In genomic region chr1:99943238-99943794, GRCh38 we compare ENCODE assay signal across 10 cellular contexts. TPM values are rescaled to one million over a fixed set of nuclear protein-coding genes. Genes with fewer than 3 reads are reported as not detected.
DNase-seq lines count a peak whose midpoint lies in the region; ATAC-seq and TF ChIP-seq lines count a peak whose summit lies in the region.
"Had no signal": no experiment of that assay in that cellular context is flagged by ENCODE, and none has a peak within 500 bp of the region (broad histone marks: within the 10 kb centered on the region; RNA-seq: fewer than 3 reads in every experiment).

No MANE protein-coding gene starts in this region.

- H3K14ac ChIP-seq in IMR-90 (replicated peaks; ENCODE audit: low read depth, low read length): no peak overlapping the region

- 0 out of 2 replicates have a peak, but pooled peaks have one; percentile 35 for ATAC-seq in IMR-90 (ENCODE audit: low read depth)
- ATAC-seq in activated CD4-positive, alpha-beta T cell treated with anti-CD3 and anti-CD28 coated beads for 36 hours: no peak

- H3K36me3 ChIP-seq in IMR-90 (ENCODE audit: control insufficient read depth, insufficient read depth, low read length): no peaks in the 10 kb centered on the region

- H2AK9ac ChIP-seq in IMR-90 (replicated peaks; ENCODE audit: low read depth, low read length, poor library complexity): no peak overlapping the region

- no peak overlapping the region for H2AK5ac ChIP-seq in IMR-90 (ENCODE audit: low read depth, low read length)

- dilution Hi-C loops in IMR-90 (cut with HindIII; ENCODE audit: low sequenced_read_pairs, unreplicated experiment): no loop called here

- no peak overlapping the region for H3K27ac ChIP-seq in IMR-90 (ENCODE audit: insufficient read depth, low read length)

- no peaks in the 10 kb centered on the region for H4K20me1 ChIP-seq in IMR-90 (ENCODE audit: insufficient read depth, low read length)

- CTCF ChIA-PET in IMR-90 (lab: Yijun Ruan, JAX): no interaction called here
- CTCF ChIA-PET in activated CD4-positive, alpha-beta T cell treated with anti-CD3 and anti-CD28 coated beads for 36 hours (lab: Charles Lee): interaction anchor here (0.6 kb wide), 1 partner anchor 179 kb away, joined by 3 read pairs; no protein-coding TSS in a partner anchor

- POLR2A ChIA-PET in IMR-90 (lab: Charles Lee; ENCODE audit: unreplicated experiment): no interaction called here
- POLR2A ChIA-PET in activated CD4-positive, alpha-beta T cell treated with anti-CD3 and anti-CD28 coated beads for 36 hours (lab: Charles Lee): no interaction called here

- no peak overlapping the region for H2BK15ac ChIP-seq in IMR-90 (ENCODE audit: low read depth, low read length)

- H3K79me1 ChIP-seq in IMR-90 (ENCODE audit: low read depth in 1 of 2, low read length in 2 of 2): no peaks in the 10 kb centered on the region

- no peaks in the 10 kb centered on the region for H3K36me3 Mint-ChIP-seq in activated CD4-positive, alpha-beta T cell treated with anti-CD3 and anti-CD28 coated beads for 36 hours (ENCODE audit: low read depth)
- H3K36me3 Mint-ChIP-seq: CD4-positive, CD25-positive, alpha-beta regulatory T cell had no signal

- 55% methylated on average over 3 of the region's 7 CpGs; no CpG with 5 or more reads in 1 of the 2 experiments for WGBS in IMR-90 (ENCODE audit: extremely low coverage in 2 of 2, insufficient read length in 1 of 2), 2 experiments

- BruUV-seq in IMR-90 (replicated peaks; lab: Mats Ljungman, UMichigan): no TSS peak

- no peaks in the 10 kb centered on the region for H3K9me1 ChIP-seq in IMR-90 (ENCODE audit: insufficient read depth, low read length)

- no peak for TF ChIP-seq POLR2A in IMR-90 (IDR thresholded peaks at IDR 0.05; ENCODE audit: low read depth, low read length)

- H3K4me1 Mint-ChIP-seq in activated CD4-positive, alpha-beta T cell treated with anti-CD3 and anti-CD28 coated beads for 36 hours: no peaks in the 10 kb centered on the region
- H3K4me1 Mint-ChIP-seq: CD4-positive, CD25-positive, alpha-beta regulatory T cell had no signal

- no peaks in the 10 kb centered on the region for H3K27me3 Mint-ChIP-seq in activated CD4-positive, alpha-beta T cell treated with anti-CD3 and anti-CD28 coated beads for 36 hours

- no peak overlapping the region for H4K5ac ChIP-seq in IMR-90 (ENCODE audit: low read depth, low read length)

- no peak overlapping the region for H3K23ac ChIP-seq in IMR-90 (ENCODE audit: low read depth, low read length)

- H2BK20ac ChIP-seq in IMR-90 (ENCODE audit: low read depth, low read length): no peak overlapping the region

- H3K4me3 Mint-ChIP-seq in activated CD4-positive, alpha-beta T cell treated with anti-CD3 and anti-CD28 coated beads for 36 hours: no peak overlapping the region
- H3K4me3 Mint-ChIP-seq: CD4-positive, CD25-positive, alpha-beta regulatory T cell had no signal

- no peak overlapping the region for H3K9ac ChIP-seq in IMR-90 (ENCODE audit: low read depth, low read length)

- H3K27me3 ChIP-seq in IMR-90 (ENCODE audit: control insufficient read depth, insufficient read depth, low read length): no peaks in the 10 kb centered on the region; the same call in 1 of the 2 replicates

- intact Hi-C loops in IMR-90 (cut with micrococcal nuclease): no loop called here
- intact Hi-C loops in activated CD4-positive, alpha-beta T cell treated with anti-CD3 and anti-CD28 coated beads for 36 hours (cut with DNase I, micrococcal nuclease): no loop called here

- no peak overlapping the region for H3K18ac ChIP-seq in IMR-90 (ENCODE audit: low read depth, low read length)

- no peak overlapping the region for H3K56ac ChIP-seq in IMR-90 (ENCODE audit: extremely low read depth, insufficient read depth, low read length)

- DNase-seq in AG09309 (ENCODE audit: low read depth): peak; percentile 86
- DNase-seq in IMR-90: peak; percentile 38
- DNase-seq in RPMI7951 (ENCODE audit: low read depth): peak; percentile 70
- DNase-seq in fibroblast of villous mesenchyme (ENCODE audit: low read depth): peak; percentile 58
- no peak for DNase-seq in KG1 (lab: John Stamatoyannopoulos, UW)
- DNase-seq in activated CD4-positive, alpha-beta T cell treated with anti-CD3 and anti-CD28 coated beads for 36 hours: no peak
- no peak for DNase-seq in germinal center (ENCODE audit: low spot score)
- no peak for DNase-seq in iPS-NIHi11 (ENCODE audit: low spot score)
- DNase-seq: activated naive CD4-positive, alpha-beta T cell; CD4-positive, CD25-positive, alpha-beta regulatory T cell had no signal

- no peak overlapping the region for H3K4ac ChIP-seq in IMR-90 (ENCODE audit: low read depth, low read length)

- no peak overlapping the region for H3K27ac Mint-ChIP-seq in activated CD4-positive, alpha-beta T cell treated with anti-CD3 and anti-CD28 coated beads for 36 hours
- H3K27ac Mint-ChIP-seq: CD4-positive, CD25-positive, alpha-beta regulatory T cell had no signal

- in situ Hi-C loops in IMR-90 (cut with MboI; ENCODE audit: low sequenced_read_pairs): no loop called here

- no peak overlapping the region for H4K8ac ChIP-seq in IMR-90 (ENCODE audit: low read depth in 2 of 2, low read length in 2 of 2)

- H3K9me3 ChIP-seq in IMR-90 (ENCODE audit: control insufficient read depth, insufficient read depth, low read length): no peaks in the 10 kb centered on the region

- TF ChIP-seq CTCF in AG09309 (IDR thresholded peaks at IDR 0.05; ENCODE audit: control insufficient read depth, insufficient read depth, low read depth, low read length, missing control alignments): no peak
- no peak for TF ChIP-seq CTCF in IMR-90 (conservative IDR thresholded peaks at IDR 0.05; ENCODE audit: low read depth, low read length)
- TF ChIP-seq CTCF in fibroblast of villous mesenchyme (IDR thresholded peaks at IDR 0.05; ENCODE audit: insufficient read depth, low read depth, low read length): no peak

- no peak overlapping the region for H2BK120ac ChIP-seq in IMR-90 (ENCODE audit: low read depth, low read length)

- H3K4me3 ChIP-seq in AG09309 (ENCODE audit: control insufficient read depth, low read depth, low read length): no peak overlapping the region
- no peak overlapping the region for H3K4me3 ChIP-seq in IMR-90 (ENCODE audit: insufficient read depth, low read depth, low read length)
- H3K4me3 ChIP-seq in fibroblast of villous mesenchyme (ENCODE audit: low read depth, low read length): no peak overlapping the region

- H3K9me3 Mint-ChIP-seq in activated CD4-positive, alpha-beta T cell treated with anti-CD3 and anti-CD28 coated beads for 36 hours (ENCODE audit: low read depth): no peaks in the 10 kb centered on the region
- H3K9me3 Mint-ChIP-seq: CD4-positive, CD25-positive, alpha-beta regulatory T cell had no signal

- peak overlapping the region; percentile 24 for H2AFZ ChIP-seq in IMR-90 (replicated peaks; ENCODE audit: low read length, poor library complexity)

- no peak for TF ChIP-seq RAD21 in IMR-90 (IDR thresholded peaks at IDR 0.05; ENCODE audit: low read length)

- H3K4me1 ChIP-seq in IMR-90 (ENCODE audit: control insufficient read depth, insufficient read depth, low read length): no peaks in the 10 kb centered on the region

- H3K4me2 ChIP-seq in IMR-90 (ENCODE audit: low read depth, low read length): no peak overlapping the region

- H4K91ac ChIP-seq in IMR-90 (ENCODE audit: insufficient read depth, low read depth, low read length): no peak overlapping the region

- H2BK5ac ChIP-seq in IMR-90 (ENCODE audit: low read depth, low read length, poor library complexity, severe bottlenecking): no peak overlapping the region

TF ChIP-seq in IMR-90, 13 proteins besides CTCF, POLR2A, EP300 and RAD21:
- TF ChIP-seq RFX5 (IDR thresholded peaks at IDR 0.05; ENCODE audit: low read depth, low read length): no peak
- TF ChIP-seq NFE2L2 (IDR thresholded peaks at IDR 0.05; ENCODE audit: low read depth, low read length): peak; percentile 90
- TF ChIP-seq MAZ (IDR thresholded peaks at IDR 0.05; ENCODE audit: borderline replicate concordance, low read depth, low read length): no peak
- TF ChIP-seq USF2 (IDR thresholded peaks at IDR 0.05; ENCODE audit: low read depth, low read length): no peak
- 0 out of 2 replicates have a peak, but pooled peaks have one; percentile 5 for TF ChIP-seq MAFK (IDR thresholded peaks at IDR 0.05; ENCODE audit: low read depth, low read length)

RNA-seq across cellular contexts. Expression of gene SLC35A3, which starts 26.5 kb away (rescaled TPM):
- total RNA-seq in IMR-90 (2012; rRNA removed) (13.6 and 34.4 TPM in 2 replicates), fibroblast of villous mesenchyme (21.6 and 28.1 TPM in 2 replicates)
- 6.8 and 9.6 TPM in 2 replicates for polyA plus RNA-seq in IMR-90 (2012; rRNA removed)
- 2.0 and 3.5 TPM in 2 replicates for polyA plus RNA-seq in IMR-90 (2012; cell fraction: cytosol; rRNA removed)
- polyA plus RNA-seq in IMR-90 (2012; cell fraction: nucleus; rRNA removed; ENCODE audit: low replicate concordance): 5.3 and 18.2 TPM in 2 replicates
- total RNA-seq in RPMI7951 (2014; rRNA removed; shearing (Covaris generic)): 31.5 and 34.4 TPM in 2 replicates
- 10 to 100 TPM; 11.2 to 13.4 TPM for total RNA-seq in activated CD4-positive, alpha-beta T cell treated with anti-CD3 and anti-CD28 coated beads for 36 hours

Comparison
In these comparisons a context has a peak if more than half of its experiments do, and no peak if none do; other contexts are left out.
1. DNase-seq: peak in AG09309 (single experiment), IMR-90 (single experiment), RPMI7951 (single experiment) and fibroblast of villous mesenchyme (single experiment); none in KG1 (single experiment), activated CD4-positive, alpha-beta T cell treated with anti-CD3 and anti-CD28 coated beads for 36 hours (single experiment), germinal center (single experiment) and iPS-NIHi11 (single experiment).